17 cellular contexts compared by ENCODE assay signal in genomic region chr18:48218285-48219022, GRCh38.
DNase-seq lines count a peak whose midpoint lies in the region; FAIRE-seq and TF ChIP-seq lines count a peak whose summit lies in the region.
"Had no signal": no experiment of that assay in that cellular context is flagged by ENCODE, and none has a peak within 500 bp of the region (broad histone marks: within the 10 kb centered on the region; RNA-seq: fewer than 3 reads in every experiment).

No MANE protein-coding gene starts in this region.

- no peak overlapping the region for H3K9ac ChIP-seq in H1 (replicated peaks in 1 of 4; ENCODE audit: extremely low read depth in 1 of 4, low read depth in 3 of 4, low read length in 3 of 4)

- peaks cover 3 to 5% of the 10 kb centered on the region in 2 experiments; a peak in 1 of 4 replicates for H3K9me3 ChIP-seq in H1 (ENCODE audit: insufficient read depth in 2 of 2, low read depth in 1 of 2, low read length in 1 of 2)
- H3K9me3 ChIP-seq: A549, BE2C had no signal

- no peak overlapping the region for H4K5ac ChIP-seq in H1 (ENCODE audit: insufficient read length, low read depth, low read length)

- H3K27ac Mint-ChIP-seq in nephron (peak overlapping the region; percentile 53 to 89 (median 59)), type B pancreatic cell (peak overlapping the region; percentile 12)
- no peak overlapping the region for H3K27ac Mint-ChIP-seq in activated CD4-positive, alpha-beta T cell treated with anti-CD3 and anti-CD28 coated beads, Interleukin-2, amount 10 ng/mL, durations not matched to agents 24 days and 14 days

- no peak for TF ChIP-seq CTCF in H1 (IDR thresholded peaks at IDR 0.05; ENCODE audit: control extremely low read depth in 1 of 3, insufficient read depth in 1 of 3, low read depth in 1 of 3, low read length in 3 of 3)
- TF ChIP-seq CTCF in nephron (IDR thresholded peaks at IDR 0.05; ENCODE audit: unreplicated experiment in 3 of 3): no peak
- no peak for TF ChIP-seq CTCF in type B pancreatic cell (conservative IDR thresholded peaks at IDR 0.05)

- FAIRE-seq in H1 (lab: Jason Lieb, UNC): no peak
- FAIRE-seq: A549, D721Med, GM12878, GM18507, H54 had no signal

- no peaks in the 10 kb centered on the region for H4K20me1 ChIP-seq in H1 (replicated peaks in 1 of 2; ENCODE audit: control insufficient read depth in 1 of 2, insufficient read depth in 2 of 2, low read length in 2 of 2)

- H2BK5ac ChIP-seq in H1 (ENCODE audit: low read depth, low read length): no peak overlapping the region

- H2AK5ac ChIP-seq in H1 (ENCODE audit: low read depth, low read length): no peak overlapping the region

- no peak overlapping the region for H3K4me2 ChIP-seq in H1 (ENCODE audit: insufficient read depth in 1 of 2, low read depth in 2 of 2, low read length in 2 of 2)
- H3K4me2 ChIP-seq: A549 had no signal

- no peaks in the 10 kb centered on the region for H3K36me3 ChIP-seq in H1 (ENCODE audit: control insufficient read depth in 2 of 4, insufficient read depth in 4 of 4, low read length in 3 of 4)
- H3K36me3 ChIP-seq: BE2C had no signal

- TF ChIP-seq RAD21 in H1 (IDR thresholded peaks at IDR 0.05 in 1 of 2, conservative IDR thresholded peaks at IDR 0.05 in 1 of 2; ENCODE audit: low read depth in 2 of 2, low read length in 2 of 2): no peak

- H4K91ac ChIP-seq in H1 (replicated peaks; ENCODE audit: insufficient read length, low read length): no peak overlapping the region

- H3K27me3 ChIP-seq in H1 (replicated peaks in 1 of 4; ENCODE audit: control insufficient read depth in 3 of 4, extremely low read depth in 1 of 4, insufficient read depth in 3 of 4, low read length in 3 of 4): no peaks in the 10 kb centered on the region; a peak in 1 of 7 replicates
- H3K27me3 ChIP-seq: BE2C had no signal

- H3K36me3 Mint-ChIP-seq in nephron (ENCODE audit: low read depth) (peaks cover 4% of the 10 kb centered on the region), type B pancreatic cell (no peaks in the 10 kb centered on the region)
- H3K36me3 Mint-ChIP-seq in activated CD4-positive, alpha-beta T cell treated with anti-CD3 and anti-CD28 coated beads, Interleukin-2, amount 10 ng/mL, durations not matched to agents 24 days and 14 days (ENCODE audit: low read depth): no peaks in the 10 kb centered on the region
- H3K36me3 Mint-ChIP-seq: CD4-positive, alpha-beta memory T cell had no signal

- no peak overlapping the region for H2BK120ac ChIP-seq in H1 (replicated peaks; ENCODE audit: low read depth, low read length)

- no peaks in the 10 kb centered on the region for H3K79me1 ChIP-seq in H1 (ENCODE audit: low read depth, low read length)

- TF ChIP-seq POLR2A in H1 (IDR thresholded peaks at IDR 0.05; ENCODE audit: control extremely low read depth in 1 of 2, low read depth in 2 of 2, low read length in 2 of 2): no peak

- no peak overlapping the region for H3K4me3 ChIP-seq in H1 (ENCODE audit: extremely low read depth in 1 of 4, insufficient read depth in 2 of 4, low read depth in 3 of 4, low read length in 4 of 4)
- H3K4me3 ChIP-seq: A549, GM12878 had no signal

- no peak overlapping the region for H4K8ac ChIP-seq in H1 (ENCODE audit: extremely low read depth, insufficient read depth, low read length)

- H3K4me1 Mint-ChIP-seq in nephron: peaks cover 29% of the 10 kb centered on the region
- H3K4me1 Mint-ChIP-seq in type B pancreatic cell (ENCODE audit: unreplicated experiment): peaks cover 20% of the 10 kb centered on the region
- no peaks in the 10 kb centered on the region for H3K4me1 Mint-ChIP-seq in activated CD4-positive, alpha-beta T cell treated with anti-CD3 and anti-CD28 coated beads, Interleukin-2, amount 10 ng/mL, durations not matched to agents 24 days and 14 days
- H3K4me1 Mint-ChIP-seq: CD4-positive, alpha-beta memory T cell had no signal

- no peak overlapping the region for H3K18ac ChIP-seq in H1 (ENCODE audit: extremely low read depth, low read length)

- H3K27me3 Mint-ChIP-seq in nephron (ENCODE audit: low read depth): peaks cover 4% of the 10 kb centered on the region
- H3K27me3 Mint-ChIP-seq in type B pancreatic cell: no peaks in the 10 kb centered on the region
- H3K27me3 Mint-ChIP-seq in activated CD4-positive, alpha-beta T cell treated with anti-CD3 and anti-CD28 coated beads, Interleukin-2, amount 10 ng/mL, durations not matched to agents 24 days and 14 days: peaks cover 16% of the 10 kb centered on the region

- no peak overlapping the region for H3K4ac ChIP-seq in H1 (replicated peaks; ENCODE audit: insufficient read length, low read depth, low read length)

- no peak overlapping the region for H2BK15ac ChIP-seq in H1 (ENCODE audit: low read length)

- CTCF ChIA-PET in H1 (lab: Charles Lee; ENCODE audit: partially characterized antibody): interaction anchor here (0.7 to 3.3 kb wide), 8 partner anchors 11 to 257 kb away, joined by 3 to 23 read pairs (median 3); no protein-coding TSS in a partner anchor

- H3K23me2 ChIP-seq in H1 (ENCODE audit: low read depth, low read length): peaks cover 1% of the 10 kb centered on the region; the same call in 1 of the 2 replicates

- no peak overlapping the region for H3K14ac ChIP-seq in H1 (ENCODE audit: insufficient read length)

- no peak overlapping the region for H3K56ac ChIP-seq in H1 (replicated peaks; ENCODE audit: insufficient read length, low read depth, low read length)

- intact Hi-C loops in activated CD4-positive, alpha-beta T cell treated with anti-CD3 and anti-CD28 coated beads, Interleukin-2, amount 10 ng/mL, durations not matched to agents 24 days and 14 days (cut with micrococcal nuclease): no loop called here

- H2AFZ ChIP-seq in H1 (ENCODE audit: low read length): no peak overlapping the region

- 0 out of 2 replicates have a peak overlapping the region, but pooled peaks have one; percentile 3 for H2BK20ac ChIP-seq in H1 (ENCODE audit: low read length)

- POLR2A ChIA-PET in H1 (lab: Charles Lee; ENCODE audit: partially characterized antibody): no interaction called here

- no peaks in the 10 kb centered on the region for H3K79me2 ChIP-seq in H1 (ENCODE audit: control insufficient read depth in 1 of 2, insufficient read depth in 2 of 2, low read length in 2 of 2)

- DNase-seq in D341Med (ENCODE audit: low spot score) (peak; percentile 19), H1 (ENCODE audit: low read depth in 1 of 2, low spot score in 2 of 2) (no peak), type B pancreatic cell (ENCODE audit: extremely low spot score, unreplicated experiment) (no peak), A172 (ENCODE audit: low spot score) (no peak)
- no peak for DNase-seq in activated CD4-positive, alpha-beta T cell treated with anti-CD3 and anti-CD28 coated beads, Interleukin-2, amount 10 ng/mL, durations not matched to agents 24 days and 14 days
- no peak for DNase-seq in effector CD4-positive, alpha-beta T cell
- DNase-seq: BE2C; CD4-positive, alpha-beta memory T cell; DMS153 had no signal

- H3K27ac ChIP-seq in H1 (ENCODE audit: low read depth, low read length): no peak overlapping the region
- H3K27ac ChIP-seq: A549, C4-2B, HL-60 had no signal

- peak overlapping the region in 1 of 3 experiments; percentile 10 for H3K4me3 Mint-ChIP-seq in nephron
- H3K4me3 Mint-ChIP-seq in type B pancreatic cell: peak overlapping the region; percentile 44
- H3K4me3 Mint-ChIP-seq in activated CD4-positive, alpha-beta T cell treated with anti-CD3 and anti-CD28 coated beads, Interleukin-2, amount 10 ng/mL, durations not matched to agents 24 days and 14 days: no peak overlapping the region
- H3K4me3 Mint-ChIP-seq: CD4-positive, alpha-beta memory T cell had no signal

- no peak overlapping the region for H3K23ac ChIP-seq in H1 (ENCODE audit: insufficient read length)

- no peak overlapping the region for H2BK12ac ChIP-seq in H1 (ENCODE audit: low read depth, low read length)

- TF ChIP-seq EP300 in H1 (IDR thresholded peaks at IDR 0.05; ENCODE audit: borderline replicate concordance in 1 of 2, low read depth in 2 of 2, low read length in 2 of 2): no peak

- peaks cover 0 to 2% (median under 1%) of the 10 kb centered on the region in 4 experiments; a peak in 1 of 7 replicates for H3K4me1 ChIP-seq in H1 (replicated peaks in 1 of 4; ENCODE audit: control insufficient read depth in 3 of 4, insufficient read depth in 4 of 4, low read length in 3 of 4)
- H3K4me1 ChIP-seq: A549 had no signal

- 87% methylated on average over 7 of the region's 7 CpGs; no CpG with 5 or more reads in 1 of the 2 experiments for WGBS in H1 (ENCODE audit: extremely low coverage in 1 of 2, insufficient coverage in 1 of 2, insufficient read length in 1 of 2, insufficient replicate concordance in 2 of 2, low coverage in 1 of 2, low lambda C conversion rate in 2 of 2, missing lambda C conversion rate in 1 of 2), 2 experiments

- H3K9me3 Mint-ChIP-seq in nephron (peaks cover 4% of the 10 kb centered on the region), type B pancreatic cell (peaks cover 7% of the 10 kb centered on the region)
- H3K9me3 Mint-ChIP-seq in activated CD4-positive, alpha-beta T cell treated with anti-CD3 and anti-CD28 coated beads, Interleukin-2, amount 10 ng/mL, durations not matched to agents 24 days and 14 days: no peaks in the 10 kb centered on the region
- H3K9me3 Mint-ChIP-seq: CD4-positive, alpha-beta memory T cell had no signal

TF ChIP-seq in H1, 55 proteins besides CTCF, POLR2A, EP300 and RAD21 (continues in another document):
- no peak for TF ChIP-seq CTBP2 (IDR thresholded peaks at IDR 0.05; ENCODE audit: borderline replicate concordance, insufficient read depth, insufficient read length, low read length)
- no peak for TF ChIP-seq JUN (IDR thresholded peaks at IDR 0.05; ENCODE audit: low read depth, low read length)
- TF ChIP-seq CBX8 (IDR thresholded peaks at IDR 0.05; ENCODE audit: borderline replicate concordance, low read depth, low read length): no peak
- TF ChIP-seq NRF1 (IDR thresholded peaks at IDR 0.05; ENCODE audit: low read depth, low read length): no peak
- no peak for TF ChIP-seq E2F6 (IDR thresholded peaks at IDR 0.05)
- TF ChIP-seq TAF1 (IDR thresholded peaks at IDR 0.05; ENCODE audit: low read depth, low read length): no peak
- no peak for TF ChIP-seq SP4 (IDR thresholded peaks at IDR 0.05; ENCODE audit: low read length)
- TF ChIP-seq CBX5 (IDR thresholded peaks at IDR 0.05; ENCODE audit: low read depth, low read length): no peak
- TF ChIP-seq SUZ12 (IDR thresholded peaks at IDR 0.05; ENCODE audit: low read length): no peak
- no peak for TF ChIP-seq SIX5 (IDR thresholded peaks at IDR 0.05; ENCODE audit: low read depth, low read length)
- no peak for TF ChIP-seq CHD2 (IDR thresholded peaks at IDR 0.05; ENCODE audit: low read length)
- TF ChIP-seq TEAD4 (IDR thresholded peaks at IDR 0.05; ENCODE audit: low read depth, low read length): no peak
- TF ChIP-seq POLR2AphosphoS5 (IDR thresholded peaks at IDR 0.05; ENCODE audit: low read depth, low read length): no peak
- TF ChIP-seq BCL11A (IDR thresholded peaks at IDR 0.05; ENCODE audit: low read depth in 2 of 2, low read length in 2 of 2): no peak
